ENCODE assay signal across 8 cellular contexts in genomic region chr12:752673-753400, GRCh38. TPM values are rescaled to one million over a fixed set of nuclear protein-coding genes. Genes with fewer than 3 reads are reported as not detected.
A peak's percentile ranks its signal among the peaks of the same experiment; 100 is the strongest.
DNase-seq lines count a peak whose midpoint lies in the region; ATAC-seq, FAIRE-seq and TF ChIP-seq lines count a peak whose summit lies in the region.

No MANE protein-coding gene starts in this region.

- H3K4me1 ChIP-seq in pancreas, result peaks cover 0 to 22% (median 17%) of the 10 kb centered on the region in 3 donors

- H3K9me3 ChIP-seq in pancreas, result no peaks in the 10 kb centered on the region

- CTCF ChIA-PET in activated naive CD4-positive, alpha-beta T cell treated with anti-CD3 and anti-CD28 coated beads, Interleukin-2, amount 10 ng/mL, durations not matched to agents 7 days and 5 days (lab: Charles Lee), result interaction anchor here (0.9 to 6.3 kb wide), 13 partner anchors 14 to 197 kb away, joined by 3 to 74 read pairs (median 13); partner anchors contain the start of genes NINJ2 and RAD52

- DNase-seq in activated T-cell treated with anti-CD3 and anti-CD28 coated beads, Interleukin-2, amount 50 U/mL, for 24 hours, result no peak
- no peak for DNase-seq in activated T-cell treated with anti-CD3 and anti-CD28 coated beads, Interleukin-2, amount 50 U/mL, for 48 hours
- DNase-seq in NCI-H510A treated with DMSO at 0.1 percent for 48 hours (lab: John Stamatoyannopoulos, UW) (peak; percentile 39), Right ventricle myocardium inferior (ENCODE audit: missing footprints) (peak; percentile 87), pancreas (peak; percentile 59 to 83 (median 74)), NCI-H1694 (lab: John Stamatoyannopoulos, UW) (no peak)
- DNase-seq in activated naive CD4-positive, alpha-beta T cell treated with anti-CD3 and anti-CD28 coated beads, Interleukin-2, amount 10 ng/mL, durations not matched to agents 7 days and 5 days, result peak; percentile 59

- peak overlapping the region; percentile 97 for H3K27ac Mint-ChIP-seq in activated T-cell treated with anti-CD3 and anti-CD28 coated beads, Interleukin-2, amount 50 U/mL, for 24 hours
- peak overlapping the region; percentile 93 for H3K27ac Mint-ChIP-seq in activated naive CD4-positive, alpha-beta T cell treated with anti-CD3 and anti-CD28 coated beads, Interleukin-2, amount 10 ng/mL, durations not matched to agents 7 days and 5 days

- peak overlapping the region; percentile 94 for H3K4me3 Mint-ChIP-seq in activated T-cell treated with anti-CD3 and anti-CD28 coated beads, Interleukin-2, amount 50 U/mL, for 24 hours
- peak overlapping the region; percentile 88 for H3K4me3 Mint-ChIP-seq in activated naive CD4-positive, alpha-beta T cell treated with anti-CD3 and anti-CD28 coated beads, Interleukin-2, amount 10 ng/mL, durations not matched to agents 7 days and 5 days

- peaks cover 43% of the 10 kb centered on the region for H3K36me3 Mint-ChIP-seq in activated T-cell treated with anti-CD3 and anti-CD28 coated beads, Interleukin-2, amount 50 U/mL, for 24 hours (ENCODE audit: low read depth)
- peaks cover 23% of the 10 kb centered on the region for H3K36me3 Mint-ChIP-seq in activated naive CD4-positive, alpha-beta T cell treated with anti-CD3 and anti-CD28 coated beads, Interleukin-2, amount 10 ng/mL, durations not matched to agents 7 days and 5 days

- peak overlapping the region; percentile 68 to 86 (median 77) for H3K4me3 ChIP-seq in pancreas

- no peaks in the 10 kb centered on the region for H3K27me3 ChIP-seq in pancreas

- no peaks in the 10 kb centered on the region for H3K36me3 ChIP-seq in pancreas

- H3K4me1 Mint-ChIP-seq in activated T-cell treated with anti-CD3 and anti-CD28 coated beads, Interleukin-2, amount 50 U/mL, for 24 hours (ENCODE audit: low read depth), result peaks cover 30% of the 10 kb centered on the region
- H3K4me1 Mint-ChIP-seq in activated naive CD4-positive, alpha-beta T cell treated with anti-CD3 and anti-CD28 coated beads, Interleukin-2, amount 10 ng/mL, durations not matched to agents 7 days and 5 days, result peaks cover 36% of the 10 kb centered on the region

- 1% methylated on average over 44 to 86 of the region's 86 CpGs for WGBS in pancreas, 2 donors

- ATAC-seq in HG02678 (IDR thresholded peaks at IDR 0.05; ENCODE audit: unreplicated experiment), result peak; percentile 34
- ATAC-seq in Right ventricle myocardium inferior, result peak; percentile 54
- peak; percentile 48 to 65 (median 56) for ATAC-seq in pancreas

- H3K27ac ChIP-seq in pancreas, result peak overlapping the region; percentile 90 to 97 (median 95)

- no peaks in the 10 kb centered on the region for H3K27me3 Mint-ChIP-seq in activated T-cell treated with anti-CD3 and anti-CD28 coated beads, Interleukin-2, amount 50 U/mL, for 24 hours
- no peaks in the 10 kb centered on the region for H3K27me3 Mint-ChIP-seq in activated naive CD4-positive, alpha-beta T cell treated with anti-CD3 and anti-CD28 coated beads, Interleukin-2, amount 10 ng/mL, durations not matched to agents 7 days and 5 days

- intact Hi-C loops in Right ventricle myocardium inferior (cut with DNase I), result loop anchor here (1.0 to 5.0 kb wide), 3 partner anchors 40 to 194 kb away; partner anchors contain the start of gene RAD52
- intact Hi-C loops in pancreas (cut with DNase I), result loop anchor here in 2 of 3 donors (5.0 to 10.0 kb wide), 2 partner anchors 176 to 188 kb away; no protein-coding TSS in a partner anchor

- TF ChIP-seq CTCF in pancreas (IDR thresholded peaks at IDR 0.05), result peak in 1 of 4 donors; percentile 12

- no peak for FAIRE-seq in pancreas (lab: Jason Lieb, UNC)

- H3K9me3 Mint-ChIP-seq in activated T-cell treated with anti-CD3 and anti-CD28 coated beads, Interleukin-2, amount 50 U/mL, for 24 hours, result no peaks in the 10 kb centered on the region
- no peaks in the 10 kb centered on the region for H3K9me3 Mint-ChIP-seq in activated naive CD4-positive, alpha-beta T cell treated with anti-CD3 and anti-CD28 coated beads, Interleukin-2, amount 10 ng/mL, durations not matched to agents 7 days and 5 days

RNA-seq across cellular contexts. Expression of gene WNK1, which starts 0.5 kb away (rescaled TPM):
- total RNA-seq in Right ventricle myocardium inferior (284 TPM), pancreas (10 to 100 TPM; 36.8 to 73.9 (median 40.1) TPM)
- 10 to 100 TPM; 10.9 to 11.4 TPM for polyA plus RNA-seq in pancreas

Comparison
In these comparisons a context has a peak if more than half of its experiments do, and no peak if none do; other contexts are left out.
1. DNase-seq: peak in NCI-H510A treated with DMSO at 0.1 percent for 48 hours (single experiment), activated naive CD4-positive, alpha-beta T cell treated with anti-CD3 and anti-CD28 coated beads, Interleukin-2, amount 10 ng/mL, durations not matched to agents 7 days and 5 days (single experiment), Right ventricle myocardium inferior (single experiment) and pancreas (6 of 6); none in activated T-cell treated with anti-CD3 and anti-CD28 coated beads, Interleukin-2, amount 50 U/mL, for 24 hours (single experiment), activated T-cell treated with anti-CD3 and anti-CD28 coated beads, Interleukin-2, amount 50 U/mL, for 48 hours (0 of 2) and NCI-H1694 (single experiment).
2. Peak in every context shown above with its lines, with median percentiles within 50 percentile points of each other: ATAC-seq.